ENCODE assay signal across 8 cellular contexts in the genomic region with DNA sequence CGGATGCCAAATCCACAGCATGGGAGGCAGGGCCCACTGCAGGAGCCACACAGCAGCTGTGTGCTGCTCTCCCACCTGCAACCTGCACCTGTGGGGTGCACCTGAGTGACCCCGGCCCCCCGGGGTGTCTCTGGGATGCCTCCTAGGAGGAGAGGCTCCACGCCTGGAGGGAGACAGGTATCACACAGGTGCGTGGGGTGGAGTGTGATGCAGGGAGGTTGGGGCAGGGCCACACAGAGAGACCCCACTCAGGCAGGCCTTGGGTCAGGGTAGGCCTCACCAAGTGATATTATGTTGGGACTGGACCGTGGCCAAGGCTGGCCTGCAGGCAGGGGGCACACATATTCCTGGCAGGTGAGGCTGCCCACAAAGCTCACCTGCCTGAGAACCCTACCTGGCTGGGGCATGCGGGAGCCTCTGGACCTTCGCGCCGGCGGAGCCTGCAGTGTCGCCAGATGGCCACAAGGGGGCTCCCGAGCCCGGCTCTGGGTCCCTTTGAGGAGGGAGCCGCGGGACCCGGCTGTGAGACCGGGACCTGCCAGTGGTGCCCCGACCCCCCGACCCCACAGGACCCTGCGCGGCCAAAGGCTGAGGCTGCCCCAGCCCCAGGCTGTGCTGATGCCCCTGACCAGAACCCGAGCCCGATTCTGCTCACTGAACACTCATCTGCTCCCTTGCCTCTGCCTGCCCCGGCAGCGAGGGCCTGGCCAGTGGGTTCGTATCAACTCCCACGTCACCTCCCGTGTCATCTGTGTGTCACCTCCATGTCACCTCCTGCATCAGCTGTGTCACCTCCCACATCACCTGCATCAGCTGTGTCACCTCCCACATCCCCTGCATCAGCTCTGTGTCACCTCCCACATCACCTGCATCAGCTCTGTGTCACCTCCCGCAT. TPM values are rescaled to one million over a fixed set of nuclear protein-coding genes. Genes with fewer than 3 reads are reported as not detected.
A peak's percentile ranks its signal among the peaks of the same experiment; 100 is the strongest.
DNase-seq lines count a peak whose midpoint lies in the region; ATAC-seq and TF ChIP-seq lines count a peak whose summit lies in the region.

No MANE protein-coding gene starts in this region.

- H3K27ac ChIP-seq in foreskin keratinocyte: no peak overlapping the region

- intact Hi-C loops in posterior vena cava (cut with DNase I): no loop called here

- no peaks in the 10 kb centered on the region for H3K4me1 ChIP-seq in foreskin keratinocyte

- DNase-seq in NCI-H510A treated with DMSO at 0.1 percent for 48 hours (lab: John Stamatoyannopoulos, UW) (peak; percentile 11), NCI-H510A (lab: John Stamatoyannopoulos, UW) (no peak), OCI-M1 (lab: John Stamatoyannopoulos, UW) (peak; percentile 21), foreskin keratinocyte (no peak), posterior vena cava (ENCODE audit: low spot score) (peak; percentile 91)

- H3K27me3 ChIP-seq in foreskin keratinocyte: no peaks in the 10 kb centered on the region

- peaks cover 4% of the 10 kb centered on the region for H3K9me3 Mint-ChIP-seq in activated T-helper 17 cell treated with anti-CD3 and anti-CD28 coated beads, Interleukin-2, amount 50 U/mL, for 72 hours

- ATAC-seq in activated T-helper 17 cell treated with anti-CD3 and anti-CD28 coated beads, Interleukin-2, amount 50 U/mL, for 72 hours (replicated peaks): peak; percentile 94
- peak; percentile 78 for ATAC-seq in foreskin keratinocyte
- ATAC-seq in HG03108 (IDR thresholded peaks at IDR 0.05; ENCODE audit: unreplicated experiment): no peak
- ATAC-seq in GM21786 (IDR thresholded peaks at IDR 0.05; ENCODE audit: unreplicated experiment): no peak

- H3K4me3 Mint-ChIP-seq in activated T-helper 17 cell treated with anti-CD3 and anti-CD28 coated beads, Interleukin-2, amount 50 U/mL, for 72 hours: peak overlapping the region; percentile 27

- TF ChIP-seq CTCF in foreskin keratinocyte (conservative IDR thresholded peaks at IDR 0.05): peak; percentile 85

- no peaks in the 10 kb centered on the region for H3K36me3 Mint-ChIP-seq in activated T-helper 17 cell treated with anti-CD3 and anti-CD28 coated beads, Interleukin-2, amount 50 U/mL, for 72 hours (ENCODE audit: low read depth)

- peaks cover 3% of the 10 kb centered on the region for H3K27me3 Mint-ChIP-seq in activated T-helper 17 cell treated with anti-CD3 and anti-CD28 coated beads, Interleukin-2, amount 50 U/mL, for 72 hours

- H3K27ac Mint-ChIP-seq in activated T-helper 17 cell treated with anti-CD3 and anti-CD28 coated beads, Interleukin-2, amount 50 U/mL, for 72 hours: peak overlapping the region; percentile 52

- no peaks in the 10 kb centered on the region for H3K4me1 Mint-ChIP-seq in activated T-helper 17 cell treated with anti-CD3 and anti-CD28 coated beads, Interleukin-2, amount 50 U/mL, for 72 hours

RNA-seq across cellular contexts. Expression of a gene that starts 11.4 kb away (rescaled TPM):
- 10 to 100 TPM in 1 of 2 donors, 1 to 10 TPM in 1; 2.5 to 12.3 TPM for total RNA-seq in activated T-helper 17 cell treated with anti-CD3 and anti-CD28 coated beads, Interleukin-2, amount 50 U/mL, for 72 hours
- total RNA-seq in foreskin keratinocyte: 0.53 and 1.3 TPM in 2 replicates
- polyA plus RNA-seq in foreskin keratinocyte: 0.76 and 1.6 TPM in 2 replicates
- 1 to 10 TPM; 1.9 to 2.2 TPM for total RNA-seq in posterior vena cava

RNA-seq across cellular contexts. Expression of a gene that starts 46.8 kb away (rescaled TPM):
- 10 to 100 TPM; 23.3 to 39.1 TPM for total RNA-seq in activated T-helper 17 cell treated with anti-CD3 and anti-CD28 coated beads, Interleukin-2, amount 50 U/mL, for 72 hours
- total RNA-seq in foreskin keratinocyte (30.0 and 32.5 TPM in 2 replicates), posterior vena cava (10 to 100 TPM in 1 of 2 donors, 1 to 10 TPM in 1; 7.9 to 15.4 TPM)
- polyA plus RNA-seq in foreskin keratinocyte: 37.7 and 41.6 TPM in 2 replicates

RNA-seq across cellular contexts. Expression of a gene that starts 51.1 kb away (rescaled TPM):
- 100 to 1,000 TPM; 271 to 358 TPM for total RNA-seq in activated T-helper 17 cell treated with anti-CD3 and anti-CD28 coated beads, Interleukin-2, amount 50 U/mL, for 72 hours
- total RNA-seq in foreskin keratinocyte (4.2 and 5.4 TPM in 2 replicates), posterior vena cava (100 to 1,000 TPM; 122 to 285 TPM)
- polyA plus RNA-seq in foreskin keratinocyte: 9.7 and 16.0 TPM in 2 replicates

Comparison
In these comparisons a context has a peak if more than half of its experiments do, and no peak if none do; other contexts are left out.
1. DNase-seq: peak in NCI-H510A treated with DMSO at 0.1 percent for 48 hours (single experiment), OCI-M1 (single experiment) and posterior vena cava (single experiment); none in NCI-H510A (single experiment) and foreskin keratinocyte (0 of 2).
2. ATAC-seq: peak in activated T-helper 17 cell treated with anti-CD3 and anti-CD28 coated beads, Interleukin-2, amount 50 U/mL, for 72 hours (single experiment) and foreskin keratinocyte (single experiment); none in HG03108 (single experiment) and GM21786 (single experiment).
3. RNA of a gene that starts 51.1 kb away (total RNA-seq): 271 to 358 TPM in activated T-helper 17 cell treated with anti-CD3 and anti-CD28 coated beads, Interleukin-2, amount 50 U/mL, for 72 hours and 122 to 285 TPM in posterior vena cava; 4.2 to 5.4 TPM in foreskin keratinocyte; every median in the first group is over 10 times any median in the second.